Comparison of ENCODE assay signal across 23 cellular contexts in genomic region chr21:44403106-44404020, GRCh38. TPM values are rescaled to one million over a fixed set of nuclear protein-coding genes. Genes with fewer than 3 reads are reported as not detected.
DNase-seq lines count a peak whose midpoint lies in the region; ATAC-seq, FAIRE-seq and TF ChIP-seq lines count a peak whose summit lies in the region.
"Had no signal": no experiment of that assay in that cellular context is flagged by ENCODE, and none has a peak within 500 bp of the region (broad histone marks: within the 10 kb centered on the region; RNA-seq: fewer than 3 reads in every experiment).

No MANE protein-coding gene starts in this region.

- RAD21 ChIA-PET in GM12878 (lab: Charles Lee; ENCODE audit: unreplicated experiment) = no interaction called here

- no peak for ATAC-seq in activated CD8-positive, alpha-beta memory T cell treated with anti-CD3 and anti-CD28 coated beads, Interleukin-2, amount 10 ng/mL, durations not matched to agents 7 days and 5 days
- ATAC-seq in GM12878 (no peak), left colon (no peak)
- ATAC-seq: A549, Right ventricle myocardium inferior had no signal

- no peak overlapping the region for H2BK5ac ChIP-seq in neuronal stem cell (ENCODE audit: low read length)

- TF ChIP-seq RAD21 in GM12878 (IDR thresholded peaks at IDR 0.05; ENCODE audit: insufficient read depth, low read depth, low read length) = no peak

- POLR2A ChIA-PET in GM12878 (lab: Charles Lee) = no interaction called here
- POLR2A ChIA-PET in RWPE1 (lab: Yijun Ruan, JAX; ENCODE audit: low non-redundant PET) = no interaction called here

- H2AK5ac ChIP-seq in neuronal stem cell (ENCODE audit: low read depth, low read length) = peak overlapping the region; percentile 84

- H2BK120ac ChIP-seq in neuronal stem cell (ENCODE audit: low read depth, low read length) = no peak overlapping the region

- H3K4me3 ChIP-seq in GM12878 (no peak overlapping the region), neuronal stem cell (ENCODE audit: low read length in 2 of 2) (peak overlapping the region in 1 of 2 donors; percentile 74)
- H3K4me3 ChIP-seq: A549; BLaER1 treated with 17β-estradiol and CSF1 and Interleukin-3, amounts not matched to agents 10 nM and 100 nM; Peyer's patch had no signal

- in situ Hi-C loops in GM12878 (cut with MboI) = no loop called here

- no peaks in the 10 kb centered on the region for H3K4me1 ChIP-seq in GM12878 (ENCODE audit: control insufficient read depth, insufficient read depth, low read length)
- peaks cover 0 to 2% of the 10 kb centered on the region in 2 donors for H3K4me1 ChIP-seq in neuronal stem cell (ENCODE audit: control insufficient read depth in 2 of 2, insufficient read depth in 1 of 2, low read depth in 1 of 2, low read length in 2 of 2)
- H3K4me1 ChIP-seq: A549, Peyer's patch had no signal

- WGBS in GM12878 (ENCODE audit: insufficient coverage, insufficient replicate concordance, low lambda C conversion rate, missing lambda C conversion rate) = 49% methylated on average over 3 of the region's 3 CpGs
- WGBS in neuronal stem cell (ENCODE audit: extremely low coverage in 2 of 2, insufficient read length in 2 of 2, insufficient replicate concordance in 1 of 2), 2 donors = no CpG with 5 or more reads among the region's 3 CpGs

- H4K20me1 ChIP-seq in GM12878 (ENCODE audit: control insufficient read depth, insufficient read depth) = no peaks in the 10 kb centered on the region

- H3K79me1 ChIP-seq in neuronal stem cell (ENCODE audit: low read depth, low read length) = peaks cover 2% of the 10 kb centered on the region

- peaks cover 3% of the 10 kb centered on the region for H3K4me1 Mint-ChIP-seq in activated CD8-positive, alpha-beta memory T cell treated with anti-CD3 and anti-CD28 coated beads, Interleukin-2, amount 10 ng/mL, durations not matched to agents 7 days and 5 days

- H3K9me3 ChIP-seq in GM12878 (replicated peaks; ENCODE audit: control insufficient read depth, insufficient read depth, low read length) = no peaks in the 10 kb centered on the region; the same call in 2 of the 3 replicates
- H3K9me3 ChIP-seq in neuronal stem cell (replicated peaks in 1 of 2; ENCODE audit: control insufficient read depth in 2 of 2, insufficient read depth in 1 of 2, low read depth in 1 of 2, low read length in 2 of 2) = peaks cover 0 to 14% of the 10 kb centered on the region in 2 donors
- H3K9me3 ChIP-seq: A549, Peyer's patch had no signal

- BruUV-seq in GM12878 (replicated peaks; lab: Mats Ljungman, UMichigan) = no TSS peak

- H3K18ac ChIP-seq in neuronal stem cell (ENCODE audit: low read length) = peak overlapping the region; percentile 15

- SMC1A ChIA-PET in GM12878 (lab: Charles Lee; ENCODE audit: uncharacterized antibody, unreplicated experiment) = no interaction called here

- CTCF ChIA-PET in activated CD8-positive, alpha-beta memory T cell treated with anti-CD3 and anti-CD28 coated beads, Interleukin-2, amount 10 ng/mL, durations not matched to agents 7 days and 5 days (lab: Charles Lee) = no interaction called here
- CTCF ChIA-PET in GM12878 (lab: Yijun Ruan, JAX) = no interaction called here
- CTCF ChIA-PET in RWPE1 (lab: Yijun Ruan, JAX) = interaction anchor here (0.7 kb wide), 2 partner anchors 93 to 397 kb away, joined by 4 to 6 read pairs; no protein-coding TSS in a partner anchor

- H3K27ac ChIP-seq in GM12878 (ENCODE audit: control insufficient read depth, insufficient read depth) (no peak overlapping the region), neuronal stem cell (replicated peaks; ENCODE audit: low read length) (no peak overlapping the region), RWPE1 (no peak overlapping the region)
- H3K27ac ChIP-seq: A549, Peyer's patch had no signal

- H3K9ac ChIP-seq in GM12878 (ENCODE audit: control insufficient read depth, insufficient read depth, low read length) (no peak overlapping the region), neuronal stem cell (ENCODE audit: low read depth, low read length, poor library complexity) (no peak overlapping the region)

- H4K91ac ChIP-seq in neuronal stem cell (ENCODE audit: low read depth, low read length, poor library complexity) = no peak overlapping the region

- peak; percentile 21 for DNase-seq in activated CD8-positive, alpha-beta memory T cell treated with anti-CD3 and anti-CD28 coated beads, Interleukin-2, amount 10 ng/mL, durations not matched to agents 7 days and 5 days
- no peak for DNase-seq in activated CD8-positive, alpha-beta memory T cell treated with anti-CD3 and anti-CD28 coated beads, Interleukin-2, amount 50 U/mL, for 48 hours
- DNase-seq in GM12878 (ENCODE audit: low read depth, low spot score) (no peak), neuronal stem cell (ENCODE audit: low spot score) (no peak), C1 segment of cervical spinal cord (lab: John Stamatoyannopoulos, UW) (no peak), left colon (no peak), RWPE1 (ENCODE audit: low spot score) (no peak)
- DNase-seq: CD8-positive, alpha-beta memory T cell; DMS53; EL; H7; Kasumi-1; MM.1S; NCI-H1092; NCI-H146; NCI-H2081; NCI-H2171 treated with DMSO at 0.1 percent for 48 hours; NCI-H446 treated with DMSO at 0.1 percent for 48 hours; NCI-H69; Peyer's patch had no signal

- TF ChIP-seq EP300 in GM12878 (IDR thresholded peaks at IDR 0.05; ENCODE audit: borderline replicate concordance in 1 of 2, control insufficient read depth in 1 of 2, low read depth in 2 of 2, low read length in 2 of 2) = no peak

- no peak overlapping the region for H3K4ac ChIP-seq in neuronal stem cell (ENCODE audit: low read length)

- peak overlapping the region; percentile 63 for H3K14ac ChIP-seq in neuronal stem cell (ENCODE audit: low read length)

- FAIRE-seq in GM12878 (lab: Jason Lieb, UNC) = no peak
- FAIRE-seq: A549 had no signal

- H3K9me3 Mint-ChIP-seq in activated CD8-positive, alpha-beta memory T cell treated with anti-CD3 and anti-CD28 coated beads, Interleukin-2, amount 10 ng/mL, durations not matched to agents 7 days and 5 days (ENCODE audit: low read depth) = peaks cover 4% of the 10 kb centered on the region

- H3K36me3 Mint-ChIP-seq in activated CD8-positive, alpha-beta memory T cell treated with anti-CD3 and anti-CD28 coated beads, Interleukin-2, amount 10 ng/mL, durations not matched to agents 7 days and 5 days = peaks cover 21% of the 10 kb centered on the region

- H3K36me3 ChIP-seq in GM12878 (ENCODE audit: control insufficient read depth in 2 of 2, insufficient read depth in 2 of 2, low read length in 1 of 2) (no peaks in the 10 kb centered on the region), neuronal stem cell (replicated peaks in 1 of 2; ENCODE audit: control insufficient read depth in 2 of 2, insufficient read depth in 2 of 2, low read length in 2 of 2) (peaks cover 0 to 3% of the 10 kb centered on the region in 2 donors)
- H3K36me3 ChIP-seq: Peyer's patch had no signal

- no peak overlapping the region for H4K8ac ChIP-seq in neuronal stem cell (ENCODE audit: low read depth, low read length)

- H3K4me3 Mint-ChIP-seq in activated CD8-positive, alpha-beta memory T cell treated with anti-CD3 and anti-CD28 coated beads, Interleukin-2, amount 10 ng/mL, durations not matched to agents 7 days and 5 days = no peak overlapping the region
- H3K4me3 Mint-ChIP-seq: CD8-positive, alpha-beta memory T cell had no signal

- no peak overlapping the region for H3K27ac Mint-ChIP-seq in activated CD8-positive, alpha-beta memory T cell treated with anti-CD3 and anti-CD28 coated beads, Interleukin-2, amount 10 ng/mL, durations not matched to agents 7 days and 5 days

- no peaks in the 10 kb centered on the region for H3K79me2 ChIP-seq in GM12878 (ENCODE audit: control insufficient read depth, insufficient read depth, low read length)

- H3K27me3 ChIP-seq in GM12878 (replicated peaks in 1 of 2; ENCODE audit: control insufficient read depth in 2 of 2, insufficient read depth in 2 of 2, low read length in 1 of 2) (no peaks in the 10 kb centered on the region), neuronal stem cell (ENCODE audit: control insufficient read depth in 3 of 3, insufficient read depth in 3 of 3, low read depth in 1 of 3, low read length in 3 of 3) (peaks cover 0 to 17% (median 3%) of the 10 kb centered on the region in 3 experiments)
- H3K27me3 ChIP-seq: BLaER1 treated with 17β-estradiol and CSF1 and Interleukin-3, amounts not matched to agents 10 nM and 100 nM; Peyer's patch had no signal

- no peak overlapping the region for H2BK15ac ChIP-seq in neuronal stem cell (ENCODE audit: low read length)

- H3K23ac ChIP-seq in neuronal stem cell (ENCODE audit: low read depth, low read length, poor library complexity) = peak overlapping the region; percentile 15

- no peak overlapping the region for H3K4me2 ChIP-seq in GM12878 (ENCODE audit: control insufficient read depth, insufficient read depth)
- no peak overlapping the region for H3K4me2 ChIP-seq in neuronal stem cell (ENCODE audit: insufficient read depth, low read length, poor library complexity, severe bottlenecking)
- H3K4me2 ChIP-seq: A549 had no signal

- no peaks in the 10 kb centered on the region for H3K27me3 Mint-ChIP-seq in activated CD8-positive, alpha-beta memory T cell treated with anti-CD3 and anti-CD28 coated beads, Interleukin-2, amount 10 ng/mL, durations not matched to agents 7 days and 5 days

- H2BK12ac ChIP-seq in neuronal stem cell (ENCODE audit: low read length) = no peak overlapping the region

- H2AFZ ChIP-seq in GM12878 (ENCODE audit: control insufficient read depth, low read depth, low read length) (no peak overlapping the region), neuronal stem cell (ENCODE audit: low read length) (no peak overlapping the region)

- intact Hi-C loops in GM12878 (cut with micrococcal nuclease; ENCODE audit: unreplicated experiment) = no loop called here
- intact Hi-C loops in left colon (cut with DNase I, micrococcal nuclease) = no loop called here

- TF ChIP-seq POLR2A in GM12878 (IDR thresholded peaks at IDR 0.05; ENCODE audit: low read depth, low read length) = no peak

- TF ChIP-seq CTCF in GM12878 (IDR thresholded peaks at IDR 0.05 in 2 of 3, conservative IDR thresholded peaks at IDR 0.05 in 1 of 3; ENCODE audit: control insufficient read depth in 2 of 3, extremely low read depth in 1 of 3, insufficient read depth in 1 of 3, low read depth in 3 of 3, low read length in 3 of 3) = no peak
- no peak for TF ChIP-seq CTCF in RWPE1 (conservative IDR thresholded peaks at IDR 0.05; ENCODE audit: low read depth)

RNA-seq across cellular contexts. Expression of gene TRPM2, which starts 49.9 kb away (rescaled TPM):
- 10 to 100 TPM; 21.2 to 32.7 TPM for total RNA-seq in activated CD8-positive, alpha-beta memory T cell treated with anti-CD3 and anti-CD28 coated beads, Interleukin-2, amount 10 ng/mL, durations not matched to agents 7 days and 5 days
- 0.42 and 0.61 TPM in 2 replicates for total RNA-seq in GM12878 (2013; cell fraction: nucleolus; rRNA removed)
- total RNA-seq in GM12878 (2014; rRNA removed) (2.6 and 2.7 TPM in 2 replicates), GM12878 (2014; rRNA removed; fragmentation: Illumina TruSeq; extraction: Trizol) (3.5 and 4.4 TPM in 2 replicates), GM12878 (2021) (9.1 and 9.9 TPM in 2 replicates), left colon (1 to 10 TPM; 3.3 to 5.4 TPM)
- polyA plus RNA-seq in GM12878 (2011; ENCODE audit: low read depth) = 4.9 TPM
- polyA plus RNA-seq in GM12878 (2011; rRNA removed) (0.03 and 0.17 TPM in 2 replicates), GM12878 (2014; fragmentation: Illumina TruSeq; extraction: Trizol) (0.86 and 2.4 TPM in 2 replicates), GM12878 (2014; fragmentation: Nextera tagmentation; extraction: Ambion mirVana) (under 1 TPM; 0.34 to 0.82 TPM), GM12878 (2014; rRNA removed) (4.1 and 4.8 TPM in 2 replicates), GM12878 (2016; fragmentation: Nextera tagmentation; extraction: Ambion mirVana) (1 to 10 TPM; 2.5 to 3.7 TPM)
- polyA plus RNA-seq in GM12878 (2011; cell fraction: cytosol; rRNA removed) = 0.03 TPM in 1 of 2 replicates, not detected in the other
- polyA plus RNA-seq in GM12878 (2011; cell fraction: nucleus; rRNA removed) = 0.22 and 0.30 TPM in 2 replicates
- 5.5 and 6.1 TPM in 2 replicates for polyA plus RNA-seq in GM12878 (2012)
- 0.05 TPM in 1 of 2 replicates, not detected in the other for polyA minus RNA-seq in GM12878 (2011; rRNA and poly(A)+ RNA removed)
- 4.4 TPM in 1 of 2 replicates, not detected in the other for polyA minus RNA-seq in GM12878 (2011; cell fraction: cytosol; rRNA and poly(A)+ RNA removed)
- polyA minus RNA-seq in GM12878 (2011; cell fraction: nucleus; rRNA and poly(A)+ RNA removed) = under 0.01 and 0.38 TPM in 2 replicates
- polyA plus RNA-seq in neuronal stem cell (2013, experiment 1 of 2) = 0.03 TPM
- polyA plus RNA-seq in neuronal stem cell (2013, experiment 2 of 2) = 0.03 TPM

RNA-seq across cellular contexts. Expression of gene LRRC3, which starts 51.9 kb away (rescaled TPM):
- 1 to 10 TPM; 2.3 to 3.9 TPM for total RNA-seq in activated CD8-positive, alpha-beta memory T cell treated with anti-CD3 and anti-CD28 coated beads, Interleukin-2, amount 10 ng/mL, durations not matched to agents 7 days and 5 days
- total RNA-seq in GM12878 (2013; cell fraction: nucleolus; rRNA removed) = not detected in 2 replicates
- total RNA-seq in GM12878 (2014; rRNA removed) (0.06 and 0.11 TPM in 2 replicates), GM12878 (2014; rRNA removed; fragmentation: Illumina TruSeq; extraction: Trizol) (0.04 and 0.05 TPM in 2 replicates), GM12878 (2021) (0.21 and 0.31 TPM in 2 replicates), left colon (1 to 10 TPM; 2.5 to 3.5 TPM)
- 0.12 TPM for polyA plus RNA-seq in GM12878 (2011; ENCODE audit: low read depth)
- polyA plus RNA-seq in GM12878 (2011; rRNA removed) (not detected in 2 replicates), GM12878 (2014; fragmentation: Illumina TruSeq; extraction: Trizol) (0.08 and 0.12 TPM in 2 replicates), GM12878 (2014; fragmentation: Nextera tagmentation; extraction: Ambion mirVana) (under 1 TPM; 0.02 to 0.03 TPM), GM12878 (2014; rRNA removed) (0.12 and 0.13 TPM in 2 replicates), GM12878 (2016; fragmentation: Nextera tagmentation; extraction: Ambion mirVana) (under 1 TPM; 0.09 to 0.15 TPM)
- polyA plus RNA-seq in GM12878 (2011; cell fraction: cytosol; rRNA removed) = not detected in 2 replicates
- not detected in 2 replicates for polyA plus RNA-seq in GM12878 (2011; cell fraction: nucleus; rRNA removed)
- polyA plus RNA-seq in GM12878 (2012) = 0.35 and 0.37 TPM in 2 replicates
- not detected in 2 replicates for polyA minus RNA-seq in GM12878 (2011; rRNA and poly(A)+ RNA removed)
- polyA minus RNA-seq in GM12878 (2011; cell fraction: cytosol; rRNA and poly(A)+ RNA removed) = not detected in 2 replicates
- polyA minus RNA-seq in GM12878 (2011; cell fraction: nucleus; rRNA and poly(A)+ RNA removed) = not detected in 2 replicates
- polyA plus RNA-seq in neuronal stem cell (2013, experiment 1 of 2) = 4.0 TPM
- 3.9 TPM for polyA plus RNA-seq in neuronal stem cell (2013, experiment 2 of 2)
